In genomic region chrY:20576460-20576859, GRCh38 we compare ENCODE assay signal across 10 cellular contexts. TPM values are rescaled to one million over a fixed set of nuclear protein-coding genes. Genes with fewer than 3 reads are reported as not detected.
DNase-seq lines count a peak whose midpoint lies in the region; ATAC-seq and TF ChIP-seq lines count a peak whose summit lies in the region.
"Had no signal": no experiment of that assay in that cellular context is flagged by ENCODE, and none has a peak within 500 bp of the region (broad histone marks: within the 10 kb centered on the region; RNA-seq: fewer than 3 reads in every experiment).

No MANE protein-coding gene starts in this region.

- H3K27me3 ChIP-seq in MG63 (no peaks in the 10 kb centered on the region), trophoblast cell (ENCODE audit: insufficient read depth, low read length) (no peaks in the 10 kb centered on the region), upper lobe of left lung (no peaks in the 10 kb centered on the region)
- H3K27me3 ChIP-seq in effector memory CD4-positive, alpha-beta T cell (replicated peaks; ENCODE audit: control insufficient read depth, insufficient read depth, low read length, poor library complexity, severe bottlenecking), result no peaks in the 10 kb centered on the region

- H3K4me3 ChIP-seq in MG63, result peak overlapping the region; percentile 62
- H3K4me3 ChIP-seq in effector memory CD4-positive, alpha-beta T cell (ENCODE audit: insufficient read depth, low read depth, low read length, poor library complexity, severe bottlenecking), result peak overlapping the region; percentile 42
- H3K4me3 ChIP-seq in trophoblast cell (ENCODE audit: low read depth, low read length), result no peak overlapping the region
- H3K4me3 ChIP-seq in upper lobe of left lung, result peak overlapping the region in 2 of 4 donors; percentile 66 to 69
- H3K4me3 ChIP-seq: K562, psoas muscle had no signal

- no peak overlapping the region for H3K14ac ChIP-seq in trophoblast cell (ENCODE audit: low read length)

- no peak overlapping the region for H2AK5ac ChIP-seq in trophoblast cell (ENCODE audit: low read length)

- no peak overlapping the region for H2BK120ac ChIP-seq in trophoblast cell (ENCODE audit: insufficient read depth, low read length, poor library complexity)

- peak overlapping the region; percentile 96 for H3K27ac Mint-ChIP-seq in T-helper 1 cell treated with Interleukin-12 subunit alpha and Interleukin-12 subunit beta and Interleukin-4 antibody, amounts not matched to agents 30 μg/mL and 1 μg/mL, for 36 hours

- no CpG with 5 or more reads among the region's 4 CpGs for WGBS in trophoblast cell (ENCODE audit: extremely low coverage, insufficient coverage, insufficient read length)
- WGBS in upper lobe of left lung, 2 donors, result 3% methylated on average over 4 of the region's 4 CpGs; no CpG with 5 or more reads in 1 of the 2 donors

- peaks cover 22% of the 10 kb centered on the region for H3K4me1 Mint-ChIP-seq in T-helper 1 cell treated with Interleukin-12 subunit alpha and Interleukin-12 subunit beta and Interleukin-4 antibody, amounts not matched to agents 30 μg/mL and 1 μg/mL, for 36 hours (ENCODE audit: low read depth)

- no peak overlapping the region for H3K4ac ChIP-seq in trophoblast cell (ENCODE audit: low read depth, low read length)

- peaks cover 8% of the 10 kb centered on the region for H3K9me3 Mint-ChIP-seq in T-helper 1 cell treated with Interleukin-12 subunit alpha and Interleukin-12 subunit beta and Interleukin-4 antibody, amounts not matched to agents 30 μg/mL and 1 μg/mL, for 36 hours

- no peak overlapping the region for H4K91ac ChIP-seq in trophoblast cell (ENCODE audit: low read depth, low read length)

- H3K4me3 Mint-ChIP-seq in T-helper 1 cell treated with Interleukin-12 subunit alpha and Interleukin-12 subunit beta and Interleukin-4 antibody, amounts not matched to agents 30 μg/mL and 1 μg/mL, for 36 hours, result peak overlapping the region; percentile 91

- peak in 1 of 6 experiments; percentile 27 for TF ChIP-seq CTCF in upper lobe of left lung (IDR thresholded peaks at IDR 0.05)

- no peak overlapping the region for H2BK12ac ChIP-seq in trophoblast cell (ENCODE audit: low read length)

- no peak overlapping the region for H4K12ac ChIP-seq in trophoblast cell (ENCODE audit: low read depth, low read length)

- no peak overlapping the region for H4K8ac ChIP-seq in trophoblast cell (ENCODE audit: low read depth, low read length)

- no peak overlapping the region for H2BK5ac ChIP-seq in trophoblast cell (ENCODE audit: low read depth, low read length, poor library complexity)

- TF ChIP-seq POLR2A in upper lobe of left lung (IDR thresholded peaks at IDR 0.05), result no peak

- H3K36me3 ChIP-seq in MG63, result no peaks in the 10 kb centered on the region; the same call in 1 of the 2 replicates
- H3K36me3 ChIP-seq in effector memory CD4-positive, alpha-beta T cell (ENCODE audit: control insufficient read depth, insufficient read depth, low read length), result no peaks in the 10 kb centered on the region
- H3K36me3 ChIP-seq in trophoblast cell (ENCODE audit: control insufficient read depth in 1 of 2, insufficient read depth in 2 of 2, low read length in 2 of 2), result no peaks in the 10 kb centered on the region
- H3K36me3 ChIP-seq in upper lobe of left lung, result no peaks in the 10 kb centered on the region

- no peak overlapping the region for H3K18ac ChIP-seq in trophoblast cell (ENCODE audit: low read length)

- H3K23ac ChIP-seq in trophoblast cell (ENCODE audit: low read length), result no peak overlapping the region

- H3K79me1 ChIP-seq in trophoblast cell (ENCODE audit: low read length), result peaks cover 1% of the 10 kb centered on the region

- H3K27ac ChIP-seq in effector memory CD4-positive, alpha-beta T cell (ENCODE audit: insufficient read depth, low read length, poor library complexity, severe bottlenecking), result peak overlapping the region; percentile 83
- no peak overlapping the region for H3K27ac ChIP-seq in trophoblast cell (ENCODE audit: low read depth, low read length)
- H3K27ac ChIP-seq in upper lobe of left lung, result peak overlapping the region in 2 of 4 donors; percentile 91 to 95
- H3K27ac ChIP-seq: psoas muscle had no signal

- H3K9me3 ChIP-seq in MG63, result no peaks in the 10 kb centered on the region
- H3K9me3 ChIP-seq in effector memory CD4-positive, alpha-beta T cell (ENCODE audit: control insufficient read depth, low read length), result no peaks in the 10 kb centered on the region
- no peaks in the 10 kb centered on the region for H3K9me3 ChIP-seq in trophoblast cell (ENCODE audit: insufficient read depth, low read depth, low read length)
- no peaks in the 10 kb centered on the region for H3K9me3 ChIP-seq in upper lobe of left lung
- H3K9me3 ChIP-seq: psoas muscle had no signal

- H2AFZ ChIP-seq in trophoblast cell (ENCODE audit: insufficient read depth, low read length, poor library complexity), result no peak overlapping the region

- peak overlapping the region; percentile 71 for H3K4me2 ChIP-seq in trophoblast cell (ENCODE audit: low read length)

- DNase-seq in T-helper 1 cell, result no peak
- no peak for DNase-seq in MG63
- DNase-seq in effector memory CD4-positive, alpha-beta T cell, result no peak
- no peak for DNase-seq in trophoblast cell
- DNase-seq in upper lobe of left lung, result no peak
- DNase-seq: psoas muscle had no signal

- ATAC-seq in upper lobe of left lung (ENCODE audit: low FRiP score in 2 of 2) (no peak), GM21528 (IDR thresholded peaks at IDR 0.05; ENCODE audit: low FRiP score, unreplicated experiment) (no peak), HG03457 (IDR thresholded peaks at IDR 0.05; ENCODE audit: unreplicated experiment) (no peak)
- ATAC-seq: K562, psoas muscle had no signal

- no peaks in the 10 kb centered on the region for H3K79me2 ChIP-seq in trophoblast cell (ENCODE audit: control insufficient read depth, insufficient read depth, low read length, poor library complexity)

- peaks cover 13% of the 10 kb centered on the region for H3K36me3 Mint-ChIP-seq in T-helper 1 cell treated with Interleukin-12 subunit alpha and Interleukin-12 subunit beta and Interleukin-4 antibody, amounts not matched to agents 30 μg/mL and 1 μg/mL, for 36 hours (ENCODE audit: low read depth)

- no peak overlapping the region for H3K9ac ChIP-seq in trophoblast cell (ENCODE audit: low read length)

- no peaks in the 10 kb centered on the region for H3K4me1 ChIP-seq in effector memory CD4-positive, alpha-beta T cell (ENCODE audit: control insufficient read depth, insufficient read depth, low read length, poor library complexity, severe bottlenecking)
- H3K4me1 ChIP-seq in trophoblast cell (ENCODE audit: control insufficient read depth in 1 of 2, insufficient read depth in 2 of 2, low read length in 2 of 2) (no peaks in the 10 kb centered on the region), upper lobe of left lung (peaks cover 0 to 3% (median 0%) of the 10 kb centered on the region in 4 donors)
- H3K4me1 ChIP-seq: psoas muscle had no signal

- TF ChIP-seq EP300 in upper lobe of left lung (IDR thresholded peaks at IDR 0.05), result no peak

- no peaks in the 10 kb centered on the region for H3K27me3 Mint-ChIP-seq in T-helper 1 cell treated with Interleukin-12 subunit alpha and Interleukin-12 subunit beta and Interleukin-4 antibody, amounts not matched to agents 30 μg/mL and 1 μg/mL, for 36 hours (ENCODE audit: low read depth)

RNA-seq across cellular contexts. Expression of gene EIF1AY, which starts 0.9 kb away (rescaled TPM):
- 23.4 and 75.0 TPM in 2 replicates for total RNA-seq in MG63 (2014; rRNA removed; shearing (Covaris generic); ENCODE audit: low replicate concordance)
- 16.8 and 17.3 TPM in 2 replicates for polyA plus RNA-seq in trophoblast cell (2013)
- total RNA-seq in upper lobe of left lung, result 10 to 100 TPM in 2 of 6 donors, 1 to 10 TPM in 1, not detected in 3; 5.2 to 22.3 (median 21.6) TPM
- total RNA-seq: K562, psoas muscle had no signal
- polyA plus RNA-seq: K562 had no signal
